In genomic region chr11:130477646-130478203, GRCh38 we compare ENCODE assay signal across 13 cellular contexts. TPM values are rescaled to one million over a fixed set of nuclear protein-coding genes. Genes with fewer than 3 reads are reported as not detected.
DNase-seq lines count a peak whose midpoint lies in the region; ATAC-seq and TF ChIP-seq lines count a peak whose summit lies in the region.
"Had no signal": no experiment of that assay in that cellular context is flagged by ENCODE, and none has a peak within 500 bp of the region (broad histone marks: within the 10 kb centered on the region; RNA-seq: fewer than 3 reads in every experiment).

No MANE protein-coding gene starts in this region.

- H3K36me3 Mint-ChIP-seq in naive thymus-derived CD8-positive, alpha-beta T cell, result no peaks in the 10 kb centered on the region
- H3K36me3 Mint-ChIP-seq: IgD-negative memory B cell had no signal

- H3K27me3 Mint-ChIP-seq in naive thymus-derived CD8-positive, alpha-beta T cell, result peaks cover 0 to 4% (median 0%) of the 10 kb centered on the region in 5 donors
- H3K27me3 Mint-ChIP-seq: IgD-negative memory B cell had no signal

- no peak overlapping the region for H3K4me3 ChIP-seq in left ventricle myocardium inferior
- no peak overlapping the region for H3K4me3 ChIP-seq in parathyroid adenoma (ENCODE audit: low read depth, low read length)
- H3K4me3 ChIP-seq in aorta (ENCODE audit: low read length in 2 of 2), result no peak overlapping the region

- H3K27ac Mint-ChIP-seq in naive thymus-derived CD8-positive, alpha-beta T cell, result no peak overlapping the region
- H3K27ac Mint-ChIP-seq: IgD-negative memory B cell had no signal

- H3K9me3 Mint-ChIP-seq in naive thymus-derived CD8-positive, alpha-beta T cell, result no peaks in the 10 kb centered on the region
- H3K9me3 Mint-ChIP-seq: IgD-negative memory B cell had no signal

- H3K27ac ChIP-seq in left ventricle myocardium inferior (replicated peaks), result peak overlapping the region; percentile 88
- peak overlapping the region; percentile 63 for H3K27ac ChIP-seq in parathyroid adenoma
- H3K27ac ChIP-seq in aorta (ENCODE audit: low read depth in 1 of 2, low read length in 2 of 2), result peak overlapping the region; percentile 58 to 93

- POLR2A ChIA-PET in naive thymus-derived CD8-positive, alpha-beta T cell (lab: Charles Lee), result no interaction called here

- H3K4me1 Mint-ChIP-seq in naive thymus-derived CD8-positive, alpha-beta T cell, result no peaks in the 10 kb centered on the region

- WGBS in aorta, 2 donors, result 37 to 49% methylated on average over 5 of the region's 5 CpGs

- DNase-seq in left ventricle myocardium inferior (no peak), Right ventricle myocardium superior (no peak), fibroblast of gingiva (ENCODE audit: low read depth) (peak; percentile 50), aorta (no peak), Ammon's horn (ENCODE audit: low spot score) (no peak)
- no peak for DNase-seq in naive thymus-derived CD8-positive, alpha-beta T cell
- DNase-seq: NCI-H187; NK-92 treated with Interleukin-12 subunit alpha and Interleukin-12 subunit beta, amount 100 ng/mL, for 24 hours had no signal

- peak overlapping the region; percentile 65 for H2AFZ ChIP-seq in parathyroid adenoma

- ATAC-seq in Right ventricle myocardium superior (ENCODE audit: poor library complexity) (no peak), aorta (ENCODE audit: low FRiP score) (no peak), HG03460 (IDR thresholded peaks at IDR 0.05; ENCODE audit: unreplicated experiment) (no peak)
- no peak for ATAC-seq in naive thymus-derived CD8-positive, alpha-beta T cell

- no peaks in the 10 kb centered on the region for H3K27me3 ChIP-seq in left ventricle myocardium inferior (ENCODE audit: low read depth)
- H3K27me3 ChIP-seq in parathyroid adenoma (ENCODE audit: control insufficient read depth, insufficient read depth, low read length), result no peaks in the 10 kb centered on the region
- no peaks in the 10 kb centered on the region for H3K27me3 ChIP-seq in aorta (ENCODE audit: control insufficient read depth in 1 of 2, insufficient read depth in 2 of 2, low read length in 1 of 2)

- intact Hi-C loops in left ventricle myocardium inferior (cut with micrococcal nuclease) (no loop called here), Right ventricle myocardium superior (cut with DNase I) (no loop called here), aorta (cut with DNase I) (loop anchor here in 1 of 2 donors (5.0 kb wide), 1 partner anchor 40 kb away; no protein-coding TSS in a partner anchor)

- H3K4me2 ChIP-seq in parathyroid adenoma (ENCODE audit: low read length), result no peak overlapping the region

- H3K4me1 ChIP-seq in left ventricle myocardium inferior (peaks cover 81% of the 10 kb centered on the region), parathyroid adenoma (peaks cover 5% of the 10 kb centered on the region), aorta (ENCODE audit: control insufficient read depth in 1 of 2, insufficient read depth in 2 of 2, low read length in 2 of 2) (peaks cover 0 to 7% of the 10 kb centered on the region in 2 donors)

- H3K4me3 Mint-ChIP-seq in naive thymus-derived CD8-positive, alpha-beta T cell, result no peak overlapping the region
- H3K4me3 Mint-ChIP-seq: IgD-negative memory B cell had no signal

- H3K9me3 ChIP-seq in left ventricle myocardium inferior (replicated peaks) (no peaks in the 10 kb centered on the region), parathyroid adenoma (ENCODE audit: control insufficient read depth, low read length) (no peaks in the 10 kb centered on the region), aorta (ENCODE audit: control insufficient read depth, low read length) (no peaks in the 10 kb centered on the region)

- H3K36me3 ChIP-seq in left ventricle myocardium inferior, result peaks cover 26% of the 10 kb centered on the region
- no peaks in the 10 kb centered on the region for H3K36me3 ChIP-seq in parathyroid adenoma (ENCODE audit: control insufficient read depth, insufficient read depth, low read length)
- H3K36me3 ChIP-seq in aorta (ENCODE audit: control insufficient read depth in 1 of 2, insufficient read depth in 2 of 2, low read length in 1 of 2), result no peaks in the 10 kb centered on the region

- no peaks in the 10 kb centered on the region for H3K79me2 ChIP-seq in parathyroid adenoma

- H3K9ac ChIP-seq in parathyroid adenoma, result no peak overlapping the region

- no peak for TF ChIP-seq CTCF in left ventricle myocardium inferior (IDR thresholded peaks at IDR 0.05; ENCODE audit: borderline replicate concordance)
- TF ChIP-seq CTCF in parathyroid adenoma (IDR thresholded peaks at IDR 0.05), result no peak

RNA-seq across cellular contexts. Expression of gene ADAMTS15, which starts 29.3 kb away (rescaled TPM):
- total RNA-seq in left ventricle myocardium inferior (22.9 TPM), Right ventricle myocardium superior (43.5 TPM), aorta (10 to 100 TPM in 1 of 2 donors, 1 to 10 TPM in 1; 8.0 to 16.0 TPM)
- polyA plus RNA-seq in aorta, result 1 to 10 TPM; 1.9 to 4.6 TPM
- under 1 TPM in 1 of 2 experiments, not detected in 1; 0.05 TPM for total RNA-seq in naive thymus-derived CD8-positive, alpha-beta T cell
- not detected for polyA plus RNA-seq in naive thymus-derived CD8-positive, alpha-beta T cell
- total RNA-seq: endothelial cell of umbilical vein had no signal
- polyA plus RNA-seq: IgD-negative memory B cell had no signal

RNA-seq across cellular contexts. Expression of gene ADAMTS8, which starts 49.3 kb away (rescaled TPM):
- total RNA-seq in left ventricle myocardium inferior, result 0.85 TPM
- total RNA-seq in Right ventricle myocardium superior, result 0.48 TPM
- 10 to 100 TPM in 1 of 2 donors, 1 to 10 TPM in 1; 8.7 to 64.9 TPM for total RNA-seq in aorta
- polyA plus RNA-seq in aorta, result 1 to 10 TPM; 3.3 to 5.7 TPM
- total RNA-seq in naive thymus-derived CD8-positive, alpha-beta T cell, result not detected
- polyA plus RNA-seq in naive thymus-derived CD8-positive, alpha-beta T cell, result not detected
- total RNA-seq: endothelial cell of umbilical vein; T-helper 2 cell treated with Interferon-gamma antibody and Interleukin-4, amounts not matched to agents 100 ng/mL and 5 ng/mL, for 36 hours had no signal
- polyA plus RNA-seq: endothelial cell of umbilical vein, IgD-negative memory B cell had no signal

Comparison
In these comparisons a context has a peak if more than half of its experiments do, and no peak if none do; other contexts are left out.
1. RNA of gene ADAMTS15, which starts 29.3 kb away (total RNA-seq): 43.5 TPM in Right ventricle myocardium superior (single experiment), 22.9 TPM in left ventricle myocardium inferior (single experiment) and 8.0 to 16.0 TPM in aorta; 0.05 TPM in naive thymus-derived CD8-positive, alpha-beta T cell; every median in the first group is over 4 times any median in the second.
2. Peak in every context shown above with its lines, with median percentiles within 50 percentile points of each other: H3K27ac ChIP-seq.